In the genomic region with DNA sequence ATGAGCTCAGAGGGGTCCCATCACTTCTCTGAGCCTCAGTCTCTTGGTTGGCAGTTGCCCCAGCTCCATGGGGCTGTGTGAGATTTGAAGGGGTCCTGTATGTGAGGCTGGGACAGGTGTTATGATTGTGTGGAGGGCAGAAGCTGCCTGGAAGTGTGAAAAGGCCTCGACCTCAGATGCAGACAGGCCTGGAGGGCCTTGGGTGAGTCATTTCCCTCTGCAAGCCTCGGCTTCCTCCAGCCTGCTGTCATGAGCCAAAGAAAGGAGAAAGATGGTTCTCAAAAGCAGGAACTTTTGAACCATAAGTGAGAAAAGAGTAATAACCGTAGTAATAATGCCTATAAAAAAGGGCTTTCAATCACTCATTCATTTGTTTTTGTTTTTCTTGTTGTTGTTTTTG, we compare ENCODE assay signal across 10 cellular contexts. TPM values are rescaled to one million over a fixed set of nuclear protein-coding genes. Genes with fewer than 3 reads are reported as not detected.
DNase-seq lines count a peak whose midpoint lies in the region; ATAC-seq, FAIRE-seq and TF ChIP-seq lines count a peak whose summit lies in the region.
"Had no signal": no experiment of that assay in that cellular context is flagged by ENCODE, and none has a peak within 500 bp of the region (broad histone marks: within the 10 kb centered on the region; RNA-seq: fewer than 3 reads in every experiment).

No MANE protein-coding gene starts in this region.

- H3K36me3 Mint-ChIP-seq in activated T-cell treated with anti-CD3 and anti-CD28 coated beads, Interleukin-2, amount 50 U/mL, for 72 hours (ENCODE audit: insufficient read depth in 2 of 2): no peaks in the 10 kb centered on the region
- H3K36me3 Mint-ChIP-seq: type B pancreatic cell had no signal

- H3K9me3 Mint-ChIP-seq in activated T-cell treated with anti-CD3 and anti-CD28 coated beads, Interleukin-2, amount 50 U/mL, for 72 hours: no peaks in the 10 kb centered on the region
- H3K9me3 Mint-ChIP-seq: type B pancreatic cell had no signal

- DNase-seq in activated T-cell treated with anti-CD3 and anti-CD28 coated beads, Interleukin-2, amount 50 U/mL, for 72 hours: no peak
- DNase-seq in activated T-cell treated with anti-CD3 and anti-CD28 coated beads, Interleukin-2, amount 50 U/mL, for 48 hours: no peak
- peak; percentile 47 for DNase-seq in RKO (ENCODE audit: low spot score)
- DNase-seq in endothelial cell of umbilical vein (ENCODE audit: low read depth, low spot score): peak; percentile 65
- DNase-seq in stimulated activated naive CD8-positive, alpha-beta T cell treated with anti-CD3 and anti-CD28 coated beads, Interleukin-15, Interleukin-2, amounts not matched to agents 100 U/mL and 50 U/mL, for 24 hours: no peak
- no peak for DNase-seq in KG1 (lab: John Stamatoyannopoulos, UW)
- no peak for DNase-seq in Karpas-422
- DNase-seq: NCI-H526 treated with DMSO at 0.1 percent for 48 hours had no signal

- H3K4me3 Mint-ChIP-seq in activated T-cell treated with anti-CD3 and anti-CD28 coated beads, Interleukin-2, amount 50 U/mL, for 72 hours: no peak overlapping the region
- H3K4me3 Mint-ChIP-seq: type B pancreatic cell had no signal

- CTCF ChIA-PET in endothelial cell of umbilical vein (lab: Charles Lee): interaction anchor here (0.6 to 2.3 kb wide), 5 partner anchors 14 to 103 kb away, joined by 3 to 11 read pairs (median 7); no protein-coding TSS in a partner anchor

- H3K9ac ChIP-seq in endothelial cell of umbilical vein (replicated peaks; ENCODE audit: extremely low read depth, insufficient read depth, low read length): no peak overlapping the region
- H3K9ac ChIP-seq in Karpas-422 (ENCODE audit: low read length): no peak overlapping the region

- H3K9me3 ChIP-seq in endothelial cell of umbilical vein (replicated peaks; ENCODE audit: control insufficient read depth, insufficient read depth, low read length) (no peaks in the 10 kb centered on the region), Karpas-422 (ENCODE audit: low read length) (no peaks in the 10 kb centered on the region)

- H3K27ac ChIP-seq in endothelial cell of umbilical vein (ENCODE audit: insufficient read depth, low read depth, low read length): peak overlapping the region; percentile 71
- H3K27ac ChIP-seq in Karpas-422 (ENCODE audit: low read length): no peak overlapping the region

- no peak overlapping the region for H3K4me2 ChIP-seq in endothelial cell of umbilical vein (ENCODE audit: insufficient read depth, low read length)
- no peak overlapping the region for H3K4me2 ChIP-seq in Karpas-422 (ENCODE audit: low read depth, low read length, poor library complexity, severe bottlenecking)

- FAIRE-seq in endothelial cell of umbilical vein (lab: Jason Lieb, UNC): peak; percentile 85

- H3K79me2 ChIP-seq in endothelial cell of umbilical vein (ENCODE audit: control insufficient read depth, insufficient read depth, low read length): no peaks in the 10 kb centered on the region
- no peaks in the 10 kb centered on the region for H3K79me2 ChIP-seq in Karpas-422 (ENCODE audit: low read length)

- no peaks in the 10 kb centered on the region for H3K9me1 ChIP-seq in endothelial cell of umbilical vein (replicated peaks; ENCODE audit: control insufficient read depth, extremely low read depth, insufficient read depth, low read length)

- no peak overlapping the region for H3K27ac Mint-ChIP-seq in activated T-cell treated with anti-CD3 and anti-CD28 coated beads, Interleukin-2, amount 50 U/mL, for 72 hours
- H3K27ac Mint-ChIP-seq: type B pancreatic cell had no signal

- dilution Hi-C loops in endothelial cell of umbilical vein (cut with MboI; ENCODE audit: extremely low pct_ligation_motif_present, low sequenced_read_pairs): no loop called here

- H3K9me2 ChIP-seq in Karpas-422 (replicated peaks; ENCODE audit: insufficient read depth, low read length): no peaks in the 10 kb centered on the region

- no peaks in the 10 kb centered on the region for H3K36me3 ChIP-seq in endothelial cell of umbilical vein (ENCODE audit: control insufficient read depth in 2 of 2, extremely low read depth in 1 of 2, insufficient read depth in 2 of 2, low read length in 2 of 2)
- H3K36me3 ChIP-seq in Karpas-422 (ENCODE audit: insufficient read depth, low read length): no peaks in the 10 kb centered on the region

- H3K4me3 ChIP-seq in endothelial cell of umbilical vein (replicated peaks in 1 of 3; ENCODE audit: insufficient read depth in 1 of 3, low read depth in 1 of 3, low read length in 3 of 3) (no peak overlapping the region), Karpas-422 (ENCODE audit: low read length) (no peak overlapping the region)

- POLR2A ChIA-PET in endothelial cell of umbilical vein (lab: Charles Lee): no interaction called here

- TF ChIP-seq CTCF in endothelial cell of umbilical vein (IDR thresholded peaks at IDR 0.05; ENCODE audit: extremely low read depth in 1 of 2, insufficient read depth in 1 of 2, low read depth in 1 of 2, low read length in 2 of 2): no peak

- no peak overlapping the region for H2AFZ ChIP-seq in endothelial cell of umbilical vein (ENCODE audit: low read depth, low read length)
- H2AFZ ChIP-seq in Karpas-422 (ENCODE audit: low read length): no peak overlapping the region

- TF ChIP-seq POLR2A in endothelial cell of umbilical vein (IDR thresholded peaks at IDR 0.05; ENCODE audit: low read depth, low read length): no peak

- peak; percentile 43 to 51 for ATAC-seq in activated T-cell treated with anti-CD3 and anti-CD28 coated beads, Interleukin-2, amount 50 U/mL, for 72 hours (replicated peaks in 1 of 2)
- peak; percentile 58 for ATAC-seq in stimulated activated naive CD8-positive, alpha-beta T cell treated with anti-CD3 and anti-CD28 coated beads, Interleukin-15, Interleukin-2, amounts not matched to agents 100 U/mL and 50 U/mL, for 24 hours
- ATAC-seq in GM19395 (IDR thresholded peaks at IDR 0.05; ENCODE audit: unreplicated experiment): no peak

- H3K4me1 ChIP-seq in endothelial cell of umbilical vein (ENCODE audit: control insufficient read depth, extremely low read depth, insufficient read depth, low read length) (peaks cover 21% of the 10 kb centered on the region), Karpas-422 (ENCODE audit: low read length) (no peaks in the 10 kb centered on the region)

- H4K20me1 ChIP-seq in endothelial cell of umbilical vein (replicated peaks; ENCODE audit: control insufficient read depth, extremely low read depth, insufficient read depth, low read length) (no peaks in the 10 kb centered on the region), Karpas-422 (ENCODE audit: insufficient read depth, low read depth, low read length) (no peaks in the 10 kb centered on the region)

- peaks cover 9% of the 10 kb centered on the region for H3K27me3 Mint-ChIP-seq in activated T-cell treated with anti-CD3 and anti-CD28 coated beads, Interleukin-2, amount 50 U/mL, for 72 hours (ENCODE audit: low read depth)

- H3K27me3 ChIP-seq in endothelial cell of umbilical vein (ENCODE audit: control insufficient read depth in 2 of 2, insufficient read depth in 2 of 2, low read length in 2 of 2) (no peaks in the 10 kb centered on the region), Karpas-422 (ENCODE audit: low read length) (no peaks in the 10 kb centered on the region)

- BruUV-seq in endothelial cell of umbilical vein (replicated peaks; lab: Mats Ljungman, UMichigan): no TSS peak

- intact Hi-C loops in endothelial cell of umbilical vein (cut with micrococcal nuclease): loop anchor here (1.0 kb wide), 1 partner anchor 10 kb away; no protein-coding TSS in a partner anchor

- peaks cover 4% of the 10 kb centered on the region for H3K4me1 Mint-ChIP-seq in activated T-cell treated with anti-CD3 and anti-CD28 coated beads, Interleukin-2, amount 50 U/mL, for 72 hours (ENCODE audit: low read depth)

TF ChIP-seq in endothelial cell of umbilical vein, 7 proteins besides CTCF, POLR2A, EP300 and RAD21:
- peak; percentile 72 for TF ChIP-seq JUN (IDR thresholded peaks at IDR 0.05; ENCODE audit: borderline replicate concordance, insufficient read depth, insufficient read length, low read depth)
- no peak for TF ChIP-seq MAX (IDR thresholded peaks at IDR 0.05; ENCODE audit: insufficient read depth, insufficient read length)
- no peak for TF ChIP-seq GATA2 (IDR thresholded peaks at IDR 0.05; ENCODE audit: insufficient read depth, insufficient read length, low read depth, low read length)
- no peak for TF ChIP-seq EZH2 (IDR thresholded peaks at IDR 0.05; ENCODE audit: borderline replicate concordance, low read depth, low read length, severe bottlenecking)
- TF ChIP-seq MYC (IDR thresholded peaks at IDR 0.05; ENCODE audit: low read depth, low read length): no peak
- TF ChIP-seq POLR2AphosphoS5 (IDR thresholded peaks at IDR 0.05; ENCODE audit: insufficient read depth, low read depth, low read length): peak; percentile 73
- TF ChIP-seq FOS (IDR thresholded peaks at IDR 0.05; ENCODE audit: borderline replicate concordance, insufficient read depth, low read length): peak; percentile 90

RNA-seq across cellular contexts. Expression of gene SNAI1, which starts 37.5 kb away (rescaled TPM):
- 1 to 10 TPM; 1.3 TPM for total RNA-seq in activated T-cell treated with anti-CD3 and anti-CD28 coated beads, Interleukin-2, amount 50 U/mL, for 72 hours
- total RNA-seq in endothelial cell of umbilical vein: 13.4 and 14.5 TPM in 2 replicates
- 10.8 and 11.5 TPM in 2 replicates for polyA plus RNA-seq in endothelial cell of umbilical vein
- 7.7 and 9.9 TPM in 2 replicates for polyA plus RNA-seq in endothelial cell of umbilical vein (2011; cell fraction: cytosol; rRNA removed)
- polyA plus RNA-seq in endothelial cell of umbilical vein (2011; cell fraction: nucleus; rRNA removed): 12.2 and 20.4 TPM in 2 replicates
- polyA plus RNA-seq in endothelial cell of umbilical vein (2012): 18.2 and 24.7 TPM in 2 replicates
- polyA minus RNA-seq in endothelial cell of umbilical vein: 3.4 and 6.5 TPM in 2 replicates
- 7.0 TPM for polyA minus RNA-seq in endothelial cell of umbilical vein (2011; cell fraction: cytosol; rRNA and poly(A)+ RNA removed)
- polyA minus RNA-seq in endothelial cell of umbilical vein (2011; cell fraction: nucleus; rRNA and poly(A)+ RNA removed): 8.3 and 18.7 TPM in 2 replicates
- 0.22 TPM in 1 of 2 replicates, not detected in the other for total RNA-seq in Karpas-422 (2014; rRNA removed; shearing (Covaris generic); ENCODE audit: low replicate concordance)

Comparison
In these comparisons a context has a peak if more than half of its experiments do, and no peak if none do; other contexts are left out.
1. DNase-seq: peak in RKO (single experiment) and endothelial cell of umbilical vein (single experiment); none in activated T-cell treated with anti-CD3 and anti-CD28 coated beads, Interleukin-2, amount 50 U/mL, for 72 hours (0 of 2), activated T-cell treated with anti-CD3 and anti-CD28 coated beads, Interleukin-2, amount 50 U/mL, for 48 hours (0 of 2), stimulated activated naive CD8-positive, alpha-beta T cell treated with anti-CD3 and anti-CD28 coated beads, Interleukin-15, Interleukin-2, amounts not matched to agents 100 U/mL and 50 U/mL, for 24 hours (single experiment), KG1 (single experiment) and Karpas-422 (single experiment).